In the genomic region with DNA sequence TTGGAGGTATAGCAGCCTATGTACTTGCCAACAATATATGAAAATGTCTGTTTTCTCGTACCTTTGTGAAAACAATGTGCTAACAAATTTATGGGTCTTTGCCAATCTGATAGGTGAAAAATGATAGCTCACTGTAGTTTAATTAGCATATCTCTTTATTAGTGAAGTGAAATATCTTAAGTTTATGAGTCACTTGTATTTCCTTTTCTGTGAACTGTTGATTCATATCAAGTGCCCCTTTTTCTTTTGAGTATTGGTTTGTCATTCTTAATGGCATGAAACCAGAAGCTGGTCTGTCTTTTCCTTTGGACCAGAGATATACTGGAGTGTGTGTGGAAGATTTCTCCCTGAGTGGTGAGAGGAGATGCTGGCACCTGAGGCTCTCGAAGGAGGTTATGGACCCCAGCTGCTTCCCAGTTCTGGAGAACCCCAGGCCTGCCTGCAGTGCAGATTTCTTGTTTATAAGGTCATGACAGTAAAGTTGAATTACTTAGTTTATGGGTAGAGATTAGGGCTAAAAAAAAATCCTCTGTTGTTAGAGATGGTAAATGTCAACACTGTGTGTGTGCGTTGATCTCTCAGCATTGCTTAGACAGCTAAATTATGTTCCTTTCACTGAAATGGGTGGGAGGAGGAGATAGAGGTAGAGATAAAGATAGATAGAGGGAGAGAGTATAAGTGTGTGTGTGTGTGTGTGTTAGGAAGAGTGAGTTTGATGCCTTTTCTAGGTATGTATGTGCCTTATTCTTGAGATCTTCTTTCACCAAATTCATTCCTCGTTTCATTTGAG, we compare ENCODE assay signal across 17 cellular contexts.
A peak's percentile ranks its signal among the peaks of the same experiment; 100 is the strongest.
DNase-seq lines count a peak whose midpoint lies in the region; ATAC-seq and TF ChIP-seq lines count a peak whose summit lies in the region.
"Had no signal": no experiment of that assay in that cellular context is flagged by ENCODE, and none has a peak within 500 bp of the region (broad histone marks: within the 10 kb centered on the region; RNA-seq: fewer than 3 reads in every experiment).

No MANE protein-coding gene starts in this region.

- DNase-seq in Calu3, result no peak
- peak; percentile 91 for DNase-seq in amniotic epithelial cell (ENCODE audit: low read depth)
- DNase-seq in left colon, result no peak
- peak; percentile 26 for DNase-seq in renal cortical epithelial cell (ENCODE audit: low read depth)
- no peak for DNase-seq in cortex of kidney (lab: John Stamatoyannopoulos, UW)
- no peak for DNase-seq in stimulated activated naive CD8-positive, alpha-beta T cell treated with anti-CD3 and anti-CD28 coated beads, Interleukin-15, amount 100 ng/mL, for 72 hours
- DNase-seq in activated CD4-positive, alpha-beta T cell treated with anti-CD3 and anti-CD28 coated beads for 48 hours, result no peak
- DNase-seq: DMS79, HFFc6, NCI-H1436, NCI-H1930, NCI-H345, NCI-H524 treated with DMSO at 0.1 percent for 48 hours, PC-3, RPMI8226, SHP77 treated with DMSO at 0.1 percent for 48 hours had no signal

- H3K27ac Mint-ChIP-seq in Calu3 (ENCODE audit: unreplicated experiment), result peak overlapping the region; percentile 83
- H3K27ac Mint-ChIP-seq in stimulated activated naive CD8-positive, alpha-beta T cell treated with anti-CD3 and anti-CD28 coated beads, Interleukin-15, amount 100 ng/mL, for 72 hours, result no peak overlapping the region
- H3K27ac Mint-ChIP-seq: HFFc6 had no signal

- H3K27me3 Mint-ChIP-seq in Calu3 (ENCODE audit: unreplicated experiment), result no peaks in the 10 kb centered on the region
- H3K27me3 Mint-ChIP-seq in stimulated activated naive CD8-positive, alpha-beta T cell treated with anti-CD3 and anti-CD28 coated beads, Interleukin-15, amount 100 ng/mL, for 72 hours, result peaks cover 6% of the 10 kb centered on the region

- no peak for TF ChIP-seq CTCF in Calu3 (IDR thresholded peaks at IDR 0.05; ENCODE audit: unreplicated experiment)

- BruUV-seq in Calu3 (replicated peaks; lab: Mats Ljungman, UMichigan), result no TSS peak

- H3K4me1 Mint-ChIP-seq in Calu3 (ENCODE audit: low read depth, unreplicated experiment), result peaks cover 66% of the 10 kb centered on the region
- peaks cover 6% of the 10 kb centered on the region for H3K4me1 Mint-ChIP-seq in stimulated activated naive CD8-positive, alpha-beta T cell treated with anti-CD3 and anti-CD28 coated beads, Interleukin-15, amount 100 ng/mL, for 72 hours

- peak overlapping the region; percentile 33 for H3K4me3 Mint-ChIP-seq in Calu3 (ENCODE audit: low read depth, unreplicated experiment)
- no peak overlapping the region for H3K4me3 Mint-ChIP-seq in stimulated activated naive CD8-positive, alpha-beta T cell treated with anti-CD3 and anti-CD28 coated beads, Interleukin-15, amount 100 ng/mL, for 72 hours
- H3K4me3 Mint-ChIP-seq: HFFc6 had no signal

- no peaks in the 10 kb centered on the region for H3K9me3 Mint-ChIP-seq in Calu3 (ENCODE audit: low read depth, unreplicated experiment)
- no peaks in the 10 kb centered on the region for H3K9me3 Mint-ChIP-seq in stimulated activated naive CD8-positive, alpha-beta T cell treated with anti-CD3 and anti-CD28 coated beads, Interleukin-15, amount 100 ng/mL, for 72 hours
- H3K9me3 Mint-ChIP-seq: HFFc6 had no signal

- intact Hi-C loops in Calu3 (cut with micrococcal nuclease; ENCODE audit: unreplicated experiment) (loop anchor here (10.0 kb wide), 1 partner anchor 82 kb away; no protein-coding TSS in a partner anchor), left colon (cut with DNase I, micrococcal nuclease) (no loop called here)

- no peaks in the 10 kb centered on the region for H3K36me3 Mint-ChIP-seq in Calu3 (ENCODE audit: insufficient read depth, unreplicated experiment)

- peak; percentile 54 for ATAC-seq in left colon
- ATAC-seq in stimulated activated naive CD8-positive, alpha-beta T cell treated with anti-CD3 and anti-CD28 coated beads, Interleukin-15, amount 100 ng/mL, for 72 hours, result no peak
- ATAC-seq in HG02588 (IDR thresholded peaks at IDR 0.05; ENCODE audit: unreplicated experiment), result no peak
- ATAC-seq: PC-3 had no signal

- CTCF ChIA-PET in Calu3 (lab: Charles Lee), result interaction anchor here (1.0 to 1.7 kb wide), 5 partner anchors 10 to 154 kb away, joined by 3 to 11 read pairs (median 4); no protein-coding TSS in a partner anchor

Comparison
In these comparisons a context has a peak if more than half of its experiments do, and no peak if none do; other contexts are left out.
1. DNase-seq: peak in amniotic epithelial cell (single experiment) and renal cortical epithelial cell (single experiment); none in Calu3 (single experiment), left colon (0 of 2), cortex of kidney (single experiment), stimulated activated naive CD8-positive, alpha-beta T cell treated with anti-CD3 and anti-CD28 coated beads, Interleukin-15, amount 100 ng/mL, for 72 hours (0 of 2) and activated CD4-positive, alpha-beta T cell treated with anti-CD3 and anti-CD28 coated beads for 48 hours (single experiment).